In the genomic region with DNA sequence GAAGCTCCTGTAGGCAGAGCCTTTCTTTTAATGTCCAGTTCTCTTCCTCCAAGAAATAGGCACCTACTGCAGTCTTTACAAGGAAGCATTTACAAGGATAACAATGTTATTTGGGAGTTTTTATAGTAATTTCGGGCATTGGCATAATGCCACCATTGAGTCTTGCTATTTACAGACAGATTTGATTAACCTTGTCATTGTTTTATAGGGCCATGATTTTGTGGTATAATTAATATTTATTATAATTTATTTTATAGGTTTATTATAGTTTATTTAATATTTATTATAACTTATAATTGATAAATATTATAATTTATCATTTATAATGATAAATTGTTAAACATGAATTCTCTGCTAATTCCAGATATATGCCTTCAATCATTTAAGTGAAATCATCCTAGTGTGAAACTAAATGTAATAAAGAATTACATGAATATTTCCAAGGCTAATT, we compare ENCODE assay signal across 1 cellular context.
TF ChIP-seq lines count a peak whose summit lies in the region.

No MANE protein-coding gene starts in this region.

TF ChIP-seq in HepG2, 621 proteins besides CTCF, POLR2A, EP300 and RAD21 (continued from another document and continues in another):
- TF ChIP-seq, protein P1, sequence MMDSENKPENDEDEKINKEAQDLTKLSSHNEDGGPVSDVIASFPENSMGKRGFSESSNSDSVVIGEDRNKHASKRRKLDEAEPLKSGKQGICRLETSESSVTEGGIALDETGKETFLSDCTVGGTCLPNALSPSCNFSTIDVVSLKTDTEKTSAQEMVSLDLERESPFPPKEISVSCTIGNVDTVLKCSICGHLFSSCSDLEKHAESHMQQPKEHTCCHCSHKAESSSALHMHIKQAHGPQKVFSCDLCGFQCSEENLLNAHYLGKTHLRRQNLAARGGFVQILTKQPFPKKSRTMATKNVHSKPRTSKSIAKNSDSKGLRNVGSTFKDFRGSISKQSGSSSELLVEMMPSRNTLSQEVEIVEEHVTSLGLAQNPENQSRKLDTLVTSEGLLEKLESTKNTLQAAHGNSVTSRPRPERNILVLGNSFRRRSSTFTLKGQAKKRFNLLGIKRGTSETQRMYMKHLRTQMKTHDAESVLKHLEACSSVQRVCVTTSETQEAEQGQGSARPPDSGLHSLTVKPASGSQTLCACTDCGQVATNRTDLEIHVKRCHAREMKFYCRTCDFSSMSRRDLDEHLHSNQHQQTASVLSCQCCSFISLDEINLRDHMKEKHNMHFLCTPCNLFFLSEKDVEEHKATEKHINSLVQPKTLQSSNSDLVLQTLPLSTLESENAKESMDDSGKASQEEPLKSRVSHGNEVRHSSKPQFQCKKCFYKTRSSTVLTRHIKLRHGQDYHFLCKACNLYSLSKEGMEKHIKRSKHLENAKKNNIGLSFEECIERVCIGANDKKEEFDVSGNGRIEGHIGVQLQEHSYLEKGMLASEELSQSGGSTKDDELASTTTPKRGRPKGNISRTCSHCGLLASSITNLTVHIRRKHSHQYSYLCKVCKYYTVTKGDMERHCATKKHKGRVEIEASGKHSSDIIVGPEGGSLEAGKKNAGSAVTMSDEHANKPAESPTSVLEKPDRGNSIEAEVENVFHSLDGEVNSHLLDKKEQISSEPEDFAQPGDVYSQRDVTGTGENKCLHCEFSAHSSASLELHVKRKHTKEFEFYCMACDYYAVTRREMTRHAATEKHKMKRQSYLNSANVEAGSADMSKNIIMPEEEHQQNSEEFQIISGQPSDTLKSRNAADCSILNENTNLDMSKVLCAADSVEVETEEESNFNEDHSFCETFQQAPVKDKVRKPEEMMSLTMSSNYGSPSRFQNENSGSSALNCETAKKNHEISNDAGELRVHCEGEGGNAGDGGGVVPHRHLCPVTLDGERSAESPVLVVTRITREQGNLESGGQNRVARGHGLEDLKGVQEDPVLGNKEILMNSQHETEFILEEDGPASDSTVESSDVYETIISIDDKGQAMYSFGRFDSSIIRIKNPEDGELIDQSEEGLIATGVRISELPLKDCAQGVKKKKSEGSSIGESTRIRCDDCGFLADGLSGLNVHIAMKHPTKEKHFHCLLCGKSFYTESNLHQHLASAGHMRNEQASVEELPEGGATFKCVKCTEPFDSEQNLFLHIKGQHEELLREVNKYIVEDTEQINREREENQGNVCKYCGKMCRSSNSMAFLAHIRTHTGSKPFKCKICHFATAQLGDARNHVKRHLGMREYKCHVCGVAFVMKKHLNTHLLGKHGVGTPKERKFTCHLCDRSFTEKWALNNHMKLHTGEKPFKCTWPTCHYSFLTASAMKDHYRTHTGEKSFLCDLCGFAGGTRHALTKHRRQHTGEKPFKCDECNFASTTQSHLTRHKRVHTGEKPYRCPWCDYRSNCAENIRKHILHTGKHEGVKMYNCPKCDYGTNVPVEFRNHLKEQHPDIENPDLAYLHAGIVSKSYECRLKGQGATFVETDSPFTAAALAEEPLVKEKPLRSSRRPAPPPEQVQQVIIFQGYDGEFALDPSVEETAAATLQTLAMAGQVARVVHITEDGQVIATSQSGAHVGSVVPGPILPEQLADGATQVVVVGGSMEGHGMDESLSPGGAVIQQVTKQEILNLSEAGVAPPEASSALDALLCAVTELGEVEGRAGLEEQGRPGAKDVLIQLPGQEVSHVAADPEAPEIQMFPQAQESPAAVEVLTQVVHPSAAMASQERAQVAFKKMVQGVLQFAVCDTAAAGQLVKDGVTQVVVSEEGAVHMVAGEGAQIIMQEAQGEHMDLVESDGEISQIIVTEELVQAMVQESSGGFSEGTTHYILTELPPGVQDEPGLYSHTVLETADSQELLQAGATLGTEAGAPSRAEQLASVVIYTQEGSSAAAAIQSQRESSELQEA (CRISPR knock-in tag; IDR thresholded peaks at IDR 0.05; ENCODE audit: not compliant biosample characterization), result no peak
- no peak for TF ChIP-seq NFATC3 (CRISPR knock-in tag; IDR thresholded peaks at IDR 0.05)
- TF ChIP-seq, protein P2, sequence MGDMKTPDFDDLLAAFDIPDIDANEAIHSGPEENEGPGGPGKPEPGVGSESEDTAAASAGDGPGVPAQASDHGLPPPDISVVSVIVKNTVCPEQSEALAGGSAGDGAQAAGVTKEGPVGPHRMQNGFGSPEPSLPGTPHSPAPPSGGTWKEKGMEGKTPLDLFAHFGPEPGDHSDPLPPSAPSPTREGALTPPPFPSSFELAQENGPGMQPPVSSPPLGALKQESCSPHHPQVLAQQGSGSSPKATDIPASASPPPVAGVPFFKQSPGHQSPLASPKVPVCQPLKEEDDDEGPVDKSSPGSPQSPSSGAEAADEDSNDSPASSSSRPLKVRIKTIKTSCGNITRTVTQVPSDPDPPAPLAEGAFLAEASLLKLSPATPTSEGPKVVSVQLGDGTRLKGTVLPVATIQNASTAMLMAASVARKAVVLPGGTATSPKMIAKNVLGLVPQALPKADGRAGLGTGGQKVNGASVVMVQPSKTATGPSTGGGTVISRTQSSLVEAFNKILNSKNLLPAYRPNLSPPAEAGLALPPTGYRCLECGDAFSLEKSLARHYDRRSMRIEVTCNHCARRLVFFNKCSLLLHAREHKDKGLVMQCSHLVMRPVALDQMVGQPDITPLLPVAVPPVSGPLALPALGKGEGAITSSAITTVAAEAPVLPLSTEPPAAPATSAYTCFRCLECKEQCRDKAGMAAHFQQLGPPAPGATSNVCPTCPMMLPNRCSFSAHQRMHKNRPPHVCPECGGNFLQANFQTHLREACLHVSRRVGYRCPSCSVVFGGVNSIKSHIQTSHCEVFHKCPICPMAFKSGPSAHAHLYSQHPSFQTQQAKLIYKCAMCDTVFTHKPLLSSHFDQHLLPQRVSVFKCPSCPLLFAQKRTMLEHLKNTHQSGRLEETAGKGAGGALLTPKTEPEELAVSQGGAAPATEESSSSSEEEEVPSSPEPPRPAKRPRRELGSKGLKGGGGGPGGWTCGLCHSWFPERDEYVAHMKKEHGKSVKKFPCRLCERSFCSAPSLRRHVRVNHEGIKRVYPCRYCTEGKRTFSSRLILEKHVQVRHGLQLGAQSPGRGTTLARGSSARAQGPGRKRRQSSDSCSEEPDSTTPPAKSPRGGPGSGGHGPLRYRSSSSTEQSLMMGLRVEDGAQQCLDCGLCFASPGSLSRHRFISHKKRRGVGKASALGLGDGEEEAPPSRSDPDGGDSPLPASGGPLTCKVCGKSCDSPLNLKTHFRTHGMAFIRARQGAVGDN (CRISPR knock-in tag; IDR thresholded peaks at IDR 0.05), result peak; percentile 0; the same call in 1 of the 2 replicates
- TF ChIP-seq ZNF230 (CRISPR knock-in tag; IDR thresholded peaks at IDR 0.05), result no peak
- TF ChIP-seq, protein P3, sequence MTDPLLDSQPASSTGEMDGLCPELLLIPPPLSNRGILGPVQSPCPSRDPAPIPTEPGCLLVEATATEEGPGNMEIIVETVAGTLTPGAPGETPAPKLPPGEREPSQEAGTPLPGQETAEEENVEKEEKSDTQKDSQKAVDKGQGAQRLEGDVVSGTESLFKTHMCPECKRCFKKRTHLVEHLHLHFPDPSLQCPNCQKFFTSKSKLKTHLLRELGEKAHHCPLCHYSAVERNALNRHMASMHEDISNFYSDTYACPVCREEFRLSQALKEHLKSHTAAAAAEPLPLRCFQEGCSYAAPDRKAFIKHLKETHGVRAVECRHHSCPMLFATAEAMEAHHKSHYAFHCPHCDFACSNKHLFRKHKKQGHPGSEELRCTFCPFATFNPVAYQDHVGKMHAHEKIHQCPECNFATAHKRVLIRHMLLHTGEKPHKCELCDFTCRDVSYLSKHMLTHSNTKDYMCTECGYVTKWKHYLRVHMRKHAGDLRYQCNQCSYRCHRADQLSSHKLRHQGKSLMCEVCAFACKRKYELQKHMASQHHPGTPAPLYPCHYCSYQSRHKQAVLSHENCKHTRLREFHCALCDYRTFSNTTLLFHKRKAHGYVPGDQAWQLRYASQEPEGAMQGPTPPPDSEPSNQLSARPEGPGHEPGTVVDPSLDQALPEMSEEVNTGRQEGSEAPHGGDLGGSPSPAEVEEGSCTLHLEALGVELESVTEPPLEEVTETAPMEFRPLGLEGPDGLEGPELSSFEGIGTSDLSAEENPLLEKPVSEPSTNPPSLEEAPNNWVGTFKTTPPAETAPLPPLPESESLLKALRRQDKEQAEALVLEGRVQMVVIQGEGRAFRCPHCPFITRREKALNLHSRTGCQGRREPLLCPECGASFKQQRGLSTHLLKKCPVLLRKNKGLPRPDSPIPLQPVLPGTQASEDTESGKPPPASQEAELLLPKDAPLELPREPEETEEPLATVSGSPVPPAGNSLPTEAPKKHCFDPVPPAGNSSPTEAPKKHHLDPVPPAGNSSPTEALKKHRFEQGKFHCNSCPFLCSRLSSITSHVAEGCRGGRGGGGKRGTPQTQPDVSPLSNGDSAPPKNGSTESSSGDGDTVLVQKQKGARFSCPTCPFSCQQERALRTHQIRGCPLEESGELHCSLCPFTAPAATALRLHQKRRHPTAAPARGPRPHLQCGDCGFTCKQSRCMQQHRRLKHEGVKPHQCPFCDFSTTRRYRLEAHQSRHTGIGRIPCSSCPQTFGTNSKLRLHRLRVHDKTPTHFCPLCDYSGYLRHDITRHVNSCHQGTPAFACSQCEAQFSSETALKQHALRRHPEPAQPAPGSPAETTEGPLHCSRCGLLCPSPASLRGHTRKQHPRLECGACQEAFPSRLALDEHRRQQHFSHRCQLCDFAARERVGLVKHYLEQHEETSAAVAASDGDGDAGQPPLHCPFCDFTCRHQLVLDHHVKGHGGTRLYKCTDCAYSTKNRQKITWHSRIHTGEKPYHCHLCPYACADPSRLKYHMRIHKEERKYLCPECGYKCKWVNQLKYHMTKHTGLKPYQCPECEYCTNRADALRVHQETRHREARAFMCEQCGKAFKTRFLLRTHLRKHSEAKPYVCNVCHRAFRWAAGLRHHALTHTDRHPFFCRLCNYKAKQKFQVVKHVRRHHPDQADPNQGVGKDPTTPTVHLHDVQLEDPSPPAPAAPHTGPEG (CRISPR knock-in tag; IDR thresholded peaks at IDR 0.05), result no peak
- no peak for TF ChIP-seq ZFP90 (CRISPR knock-in tag; IDR thresholded peaks at IDR 0.05; ENCODE audit: borderline replicate concordance)
- 0 out of 2 replicates have a peak, but pooled peaks have one; percentile 1 for TF ChIP-seq PHF21A (CRISPR knock-in tag; IDR thresholded peaks at IDR 0.05)
- no peak for TF ChIP-seq SMAD9 (CRISPR knock-in tag; IDR thresholded peaks at IDR 0.05)
- TF ChIP-seq KLF6 (CRISPR knock-in tag; IDR thresholded peaks at IDR 0.05), result no peak
- TF ChIP-seq GATAD2A (CRISPR knock-in tag; IDR thresholded peaks at IDR 0.05), result 0 out of 2 replicates have a peak, but pooled peaks have one; percentile 0
- 0 out of 2 replicates have a peak, but pooled peaks have one; percentile 4 for TF ChIP-seq ZNF598 (CRISPR knock-in tag; IDR thresholded peaks at IDR 0.05; ENCODE audit: borderline replicate concordance)
- TF ChIP-seq WIZ (CRISPR knock-in tag; IDR thresholded peaks at IDR 0.05), result no peak
- TF ChIP-seq ELF4 (CRISPR knock-in tag; IDR thresholded peaks at IDR 0.05; ENCODE audit: borderline replicate concordance), result no peak
- TF ChIP-seq, protein P4, sequence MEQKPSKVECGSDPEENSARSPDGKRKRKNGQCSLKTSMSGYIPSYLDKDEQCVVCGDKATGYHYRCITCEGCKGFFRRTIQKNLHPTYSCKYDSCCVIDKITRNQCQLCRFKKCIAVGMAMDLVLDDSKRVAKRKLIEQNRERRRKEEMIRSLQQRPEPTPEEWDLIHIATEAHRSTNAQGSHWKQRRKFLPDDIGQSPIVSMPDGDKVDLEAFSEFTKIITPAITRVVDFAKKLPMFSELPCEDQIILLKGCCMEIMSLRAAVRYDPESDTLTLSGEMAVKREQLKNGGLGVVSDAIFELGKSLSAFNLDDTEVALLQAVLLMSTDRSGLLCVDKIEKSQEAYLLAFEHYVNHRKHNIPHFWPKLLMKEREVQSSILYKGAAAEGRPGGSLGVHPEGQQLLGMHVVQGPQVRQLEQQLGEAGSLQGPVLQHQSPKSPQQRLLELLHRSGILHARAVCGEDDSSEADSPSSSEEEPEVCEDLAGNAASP (CRISPR knock-in tag; IDR thresholded peaks at IDR 0.05; ENCODE audit: borderline replicate concordance), result 0 out of 2 replicates have a peak, but pooled peaks have one; percentile 1
- TF ChIP-seq RBFOX2 (IDR thresholded peaks at IDR 0.05; ENCODE audit: low read depth, low read length), result no peak
- TF ChIP-seq ADNP (CRISPR knock-in tag; IDR thresholded peaks at IDR 0.05), result no peak
- no peak for TF ChIP-seq ZNF367 (CRISPR knock-in tag; IDR thresholded peaks at IDR 0.05; ENCODE audit: borderline replicate concordance)
- TF ChIP-seq POLR2AphosphoS5 (IDR thresholded peaks at IDR 0.05; ENCODE audit: low read depth, low read length), result no peak
- TF ChIP-seq SNRNP70 (IDR thresholded peaks at IDR 0.05; ENCODE audit: low read depth, low read length), result no peak
- no peak for TF ChIP-seq NR2F6 (IDR thresholded peaks at IDR 0.05)
- TF ChIP-seq NR2F6 (CRISPR knock-in tag; IDR thresholded peaks at IDR 0.05), result no peak
- no peak for TF ChIP-seq BHLHE40 (IDR thresholded peaks at IDR 0.05; ENCODE audit: low read length)
- no peak for TF ChIP-seq XBP1 (CRISPR knock-in tag; IDR thresholded peaks at IDR 0.05)
- TF ChIP-seq SP2 (CRISPR knock-in tag; IDR thresholded peaks at IDR 0.05), result no peak
- no peak for TF ChIP-seq ZNF44 (CRISPR knock-in tag; IDR thresholded peaks at IDR 0.05)
- no peak for TF ChIP-seq CEBPB (IDR thresholded peaks at IDR 0.05; ENCODE audit: borderline replicate concordance, low read depth, low read length)
- TF ChIP-seq ZNF879 (CRISPR knock-in tag; IDR thresholded peaks at IDR 0.05), result no peak
- no peak for TF ChIP-seq HNRNPUL1 (IDR thresholded peaks at IDR 0.05; ENCODE audit: low read depth, low read length)
- TF ChIP-seq, protein P5, sequence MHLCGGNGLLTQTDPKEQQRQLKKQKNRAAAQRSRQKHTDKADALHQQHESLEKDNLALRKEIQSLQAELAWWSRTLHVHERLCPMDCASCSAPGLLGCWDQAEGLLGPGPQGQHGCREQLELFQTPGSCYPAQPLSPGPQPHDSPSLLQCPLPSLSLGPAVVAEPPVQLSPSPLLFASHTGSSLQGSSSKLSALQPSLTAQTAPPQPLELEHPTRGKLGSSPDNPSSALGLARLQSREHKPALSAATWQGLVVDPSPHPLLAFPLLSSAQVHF (CRISPR knock-in tag; IDR thresholded peaks at IDR 0.05), result 0 out of 2 replicates have a peak, but pooled peaks have one; percentile 5
- TF ChIP-seq ZNF296 (CRISPR knock-in tag; conservative IDR thresholded peaks at IDR 0.05), result no peak
- TF ChIP-seq ATM (IDR thresholded peaks at IDR 0.05; ENCODE audit: borderline replicate concordance), result no peak
- TF ChIP-seq, protein P6, sequence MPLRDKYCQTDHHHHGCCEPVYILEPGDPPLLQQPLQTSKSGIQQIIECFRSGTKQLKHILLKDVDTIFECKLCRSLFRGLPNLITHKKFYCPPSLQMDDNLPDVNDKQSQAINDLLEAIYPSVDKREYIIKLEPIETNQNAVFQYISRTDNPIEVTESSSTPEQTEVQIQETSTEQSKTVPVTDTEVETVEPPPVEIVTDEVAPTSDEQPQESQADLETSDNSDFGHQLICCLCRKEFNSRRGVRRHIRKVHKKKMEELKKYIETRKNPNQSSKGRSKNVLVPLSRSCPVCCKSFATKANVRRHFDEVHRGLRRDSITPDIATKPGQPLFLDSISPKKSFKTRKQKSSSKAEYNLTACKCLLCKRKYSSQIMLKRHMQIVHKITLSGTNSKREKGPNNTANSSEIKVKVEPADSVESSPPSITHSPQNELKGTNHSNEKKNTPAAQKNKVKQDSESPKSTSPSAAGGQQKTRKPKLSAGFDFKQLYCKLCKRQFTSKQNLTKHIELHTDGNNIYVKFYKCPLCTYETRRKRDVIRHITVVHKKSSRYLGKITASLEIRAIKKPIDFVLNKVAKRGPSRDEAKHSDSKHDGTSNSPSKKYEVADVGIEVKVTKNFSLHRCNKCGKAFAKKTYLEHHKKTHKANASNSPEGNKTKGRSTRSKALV (CRISPR knock-in tag; IDR thresholded peaks at IDR 0.05), result no peak
- no peak for TF ChIP-seq RORA (CRISPR knock-in tag; IDR thresholded peaks at IDR 0.05)
- no peak for TF ChIP-seq PRPF4 (IDR thresholded peaks at IDR 0.05; ENCODE audit: low read depth, low read length, poor library complexity, severe bottlenecking)
- TF ChIP-seq, protein P7, sequence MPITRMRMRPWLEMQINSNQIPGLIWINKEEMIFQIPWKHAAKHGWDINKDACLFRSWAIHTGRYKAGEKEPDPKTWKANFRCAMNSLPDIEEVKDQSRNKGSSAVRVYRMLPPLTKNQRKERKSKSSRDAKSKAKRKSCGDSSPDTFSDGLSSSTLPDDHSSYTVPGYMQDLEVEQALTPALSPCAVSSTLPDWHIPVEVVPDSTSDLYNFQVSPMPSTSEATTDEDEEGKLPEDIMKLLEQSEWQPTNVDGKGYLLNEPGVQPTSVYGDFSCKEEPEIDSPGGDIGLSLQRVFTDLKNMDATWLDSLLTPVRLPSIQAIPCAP (CRISPR knock-in tag; IDR thresholded peaks at IDR 0.05; ENCODE audit: low read depth), result no peak
